8 cellular contexts compared by ENCODE assay signal in genomic region chr1:41660570-41661427, GRCh38.
DNase-seq lines count a peak whose midpoint lies in the region; ATAC-seq and TF ChIP-seq lines count a peak whose summit lies in the region.

No MANE protein-coding gene starts in this region.

- peaks cover 33% of the 10 kb centered on the region for H3K4me1 ChIP-seq in NT2/D1 (ENCODE audit: insufficient read depth, insufficient read length)

- DNase-seq in GM12865 (ENCODE audit: low read depth), result no peak
- no peak for DNase-seq in NT2/D1 (ENCODE audit: low read depth, low spot score)
- no peak for DNase-seq in osteocyte (ENCODE audit: extremely low spot score, unreplicated experiment)
- DNase-seq in stimulated activated CD4-positive, alpha-beta T cell treated with anti-CD3 and anti-CD28 coated beads, Interleukin-4, amount 100 ng/mL, for 4 hours, result no peak
- DNase-seq in NCI-H524 (lab: John Stamatoyannopoulos, UW), result no peak
- no peak for DNase-seq in stimulated activated CD4-positive, alpha-beta T cell treated with anti-CD3 and anti-CD28 coated beads, Interleukin-4, amount 100 ng/mL, for 1 hour

- peaks cover 4% of the 10 kb centered on the region for H3K27me3 Mint-ChIP-seq in dendritic cell treated with granulocyte-macrophage colony-stimulating factor and Interleukin-4, amounts not matched to agents 40 ng/mL and 50 ng/mL, for 4 days
- H3K27me3 Mint-ChIP-seq in osteocyte (ENCODE audit: unreplicated experiment), result no peaks in the 10 kb centered on the region

- H3K9me3 ChIP-seq in NT2/D1 (ENCODE audit: insufficient read depth, low read length), result no peaks in the 10 kb centered on the region

- peak overlapping the region; percentile 88 for H3K4me3 Mint-ChIP-seq in dendritic cell treated with granulocyte-macrophage colony-stimulating factor and Interleukin-4, amounts not matched to agents 40 ng/mL and 50 ng/mL, for 4 days
- H3K4me3 Mint-ChIP-seq in osteocyte (ENCODE audit: unreplicated experiment), result peak overlapping the region; percentile 76

- H3K27ac Mint-ChIP-seq in dendritic cell treated with granulocyte-macrophage colony-stimulating factor and Interleukin-4, amounts not matched to agents 40 ng/mL and 50 ng/mL, for 4 days, result peak overlapping the region; percentile 88
- no peak overlapping the region for H3K27ac Mint-ChIP-seq in osteocyte (ENCODE audit: unreplicated experiment)

- H3K9me3 Mint-ChIP-seq in dendritic cell treated with granulocyte-macrophage colony-stimulating factor and Interleukin-4, amounts not matched to agents 40 ng/mL and 50 ng/mL, for 4 days, result no peaks in the 10 kb centered on the region
- H3K9me3 Mint-ChIP-seq in osteocyte (ENCODE audit: unreplicated experiment), result no peaks in the 10 kb centered on the region

- H3K4me3 ChIP-seq in GM12865 (ENCODE audit: low read depth, low read length), result peak overlapping the region; percentile 71
- H3K4me3 ChIP-seq in NT2/D1 (ENCODE audit: insufficient read length, low read depth), result peak overlapping the region; percentile 76

- no peak for TF ChIP-seq CTCF in GM12865 (IDR thresholded peaks at IDR 0.05; ENCODE audit: insufficient read depth, low read depth, low read length, missing control alignments)
- TF ChIP-seq CTCF in osteocyte (IDR thresholded peaks at IDR 0.05), result no peak

- H3K27me3 ChIP-seq in NT2/D1 (ENCODE audit: insufficient read depth, insufficient read length), result peaks cover 24% of the 10 kb centered on the region

- peaks cover 76% of the 10 kb centered on the region for H3K4me1 Mint-ChIP-seq in dendritic cell treated with granulocyte-macrophage colony-stimulating factor and Interleukin-4, amounts not matched to agents 40 ng/mL and 50 ng/mL, for 4 days (ENCODE audit: low read depth)
- peaks cover 30% of the 10 kb centered on the region for H3K4me1 Mint-ChIP-seq in osteocyte (ENCODE audit: unreplicated experiment)

- ATAC-seq in HG03521 (IDR thresholded peaks at IDR 0.05; ENCODE audit: unreplicated experiment), result no peak

- peaks cover 5% of the 10 kb centered on the region for H3K36me3 ChIP-seq in NT2/D1 (ENCODE audit: insufficient read depth, insufficient read length, low read length)

- peaks cover 16% of the 10 kb centered on the region for H3K36me3 Mint-ChIP-seq in dendritic cell treated with granulocyte-macrophage colony-stimulating factor and Interleukin-4, amounts not matched to agents 40 ng/mL and 50 ng/mL, for 4 days (ENCODE audit: low read depth)
- no peaks in the 10 kb centered on the region for H3K36me3 Mint-ChIP-seq in osteocyte (ENCODE audit: unreplicated experiment)

- intact Hi-C loops in dendritic cell treated with granulocyte-macrophage colony-stimulating factor and Interleukin-4, amounts not matched to agents 40 ng/mL and 50 ng/mL, for 4 days (cut with micrococcal nuclease), result loop anchor here (5.0 kb wide), 1 partner anchor 107 kb away; no protein-coding TSS in a partner anchor

- peak overlapping the region; percentile 72 for H3K9ac ChIP-seq in NT2/D1 (ENCODE audit: insufficient read length, low read depth)
